Comparison of ENCODE assay signal across 34 cellular contexts in the genomic region with DNA sequence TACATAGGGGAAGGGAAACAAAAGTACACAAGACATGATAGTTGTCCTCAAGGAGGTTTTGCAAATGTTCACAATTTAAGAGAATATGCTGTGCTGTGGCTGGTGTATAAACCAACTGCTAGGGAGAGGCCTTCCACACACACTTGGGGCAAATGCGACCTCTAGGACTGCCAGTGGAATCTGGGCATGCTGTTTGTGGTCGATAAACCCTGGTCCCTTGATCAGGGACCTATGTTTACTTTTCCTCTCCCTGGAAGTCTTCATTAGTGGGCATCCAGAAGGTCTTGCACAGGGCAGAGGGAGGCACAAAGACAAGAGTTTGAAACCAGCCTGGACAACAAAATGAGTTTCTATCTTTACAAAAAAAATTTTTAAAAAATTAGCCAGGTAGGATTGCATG. TPM values are rescaled to one million over a fixed set of nuclear protein-coding genes. Genes with fewer than 3 reads are reported as not detected.
"Had no signal": no experiment of that assay in that cellular context is flagged by ENCODE, and none has a peak within 500 bp of the region (broad histone marks: within the 10 kb centered on the region; RNA-seq: fewer than 3 reads in every experiment).

No MANE protein-coding gene starts in this region.

- H3K4me1 ChIP-seq: adrenal gland, body of pancreas, breast epithelium had no signal

- H3K9me3 ChIP-seq: adrenal gland, body of pancreas, breast epithelium had no signal

- H3K27me3 ChIP-seq: adrenal gland, body of pancreas, brain microvascular endothelial cell had no signal

- H3K36me3 ChIP-seq: adrenal gland, brain microvascular endothelial cell, breast epithelium had no signal

- H3K4me3 ChIP-seq: adrenal gland, body of pancreas, breast epithelium had no signal

- ATAC-seq: activated CD8-positive, alpha-beta T cell treated with anti-CD3 and anti-CD28 coated beads for 36 hours; activated naive CD4-positive, alpha-beta T cell treated with anti-CD3 and anti-CD28 coated beads, Interleukin-2, amount 50 U/mL, for 72 hours; activated T-cell treated with anti-CD3 and anti-CD28 coated beads, Interleukin-2, amount 50 U/mL, for 4 hours; activated T-cell treated with anti-CD3 and anti-CD28 coated beads, Interleukin-2, amount 50 U/mL, for 72 hours; activated T-helper 17 cell treated with anti-CD3 and anti-CD28 coated beads, Interleukin-2, amount 50 U/mL, for 72 hours; body of pancreas had no signal

- DNase-seq: activated B cell treated with CpG ODN at 0.5 μM for 24 hours; activated CD4-positive, alpha-beta memory T cell treated with anti-CD3 and anti-CD28 coated beads for 36 hours; activated CD4-positive, alpha-beta T cell treated with anti-CD3 and anti-CD28 coated beads for 4 hours; activated CD4-positive, alpha-beta T cell treated with anti-CD3 and anti-CD28 coated beads, Interleukin-2, amount 10 ng/mL, durations not matched to agents 24 days and 14 days; activated CD4-positive, alpha-beta T cell treated with anti-CD3 and anti-CD28 coated beads, Interleukin-2, amount 50 U/mL, for 1 hour; activated CD4-positive, alpha-beta T cell treated with anti-CD3 and anti-CD28 coated beads, Interleukin-2, amount 50 U/mL, for 4 hours; activated CD4-positive, CD25-positive, alpha-beta regulatory T cell treated with anti-CD3 and anti-CD28 coated beads, Interleukin-2, amount 50 U/mL, for 72 hours; activated CD8-positive, alpha-beta memory T cell treated with anti-CD3 and anti-CD28 coated beads, Interleukin-2, amount 50 U/mL, for 4 hours; activated CD8-positive, alpha-beta T cell treated with anti-CD3 and anti-CD28 coated beads for 36 hours; activated effector memory CD4-positive, alpha-beta T cell treated with anti-CD3 and anti-CD28 coated beads, Interleukin-2, amount 50 U/mL, for 16 hours; activated gamma-delta T cell treated with Interleukin-2 at 50 U/mL for 16 hours; activated naive CD4-positive, alpha-beta T cell; activated naive CD4-positive, alpha-beta T cell treated with anti-CD3 and anti-CD28 coated beads for 36 hours; activated naive CD4-positive, alpha-beta T cell treated with anti-CD3 and anti-CD28 coated beads, Interleukin-2, amount 50 U/mL, for 16 hours; activated naive CD8-positive, alpha-beta T cell treated with anti-CD3 and anti-CD28 coated beads for 36 hours; activated T-cell treated with anti-CD3 and anti-CD28 coated beads for 4 hours; activated T-cell treated with anti-CD3 and anti-CD28 coated beads, Interleukin-2, amount 50 U/mL, for 1 hour; activated T-cell treated with anti-CD3 and anti-CD28 coated beads, Interleukin-2, amount 50 U/mL, for 4 hours; activated T-cell treated with anti-CD3 and anti-CD28 coated beads, Interleukin-2, amount 50 U/mL, for 72 hours; adrenal gland; amniotic stem cell; aorta; body of pancreas; brain microvascular endothelial cell; central memory CD4-positive, alpha-beta T cell; T-helper 2 cell; T-helper 9 cell had no signal

- H3K27ac ChIP-seq: adrenal gland, body of pancreas, brain microvascular endothelial cell, breast epithelium, VCaP had no signal

RNA-seq across cellular contexts. Expression of gene IL1B, which starts 7.3 kb away (rescaled TPM):
- total RNA-seq: activated CD8-positive, alpha-beta memory T cell treated with anti-CD3 and anti-CD28 coated beads for 36 hours; activated CD8-positive, alpha-beta T cell treated with anti-CD3 and anti-CD28 coated beads for 36 hours; activated naive CD4-positive, alpha-beta T cell treated with anti-CD3 and anti-CD28 coated beads for 36 hours; activated naive CD8-positive, alpha-beta T cell treated with anti-CD3 and anti-CD28 coated beads for 36 hours; astrocyte had no signal

RNA-seq across cellular contexts. Expression of gene IL1A, which starts 59.5 kb away (rescaled TPM):
- total RNA-seq: body of pancreas, cardiac septum had no signal
- polyA plus RNA-seq: aorta had no signal
